19 cellular contexts compared by ENCODE assay signal in the genomic region with DNA sequence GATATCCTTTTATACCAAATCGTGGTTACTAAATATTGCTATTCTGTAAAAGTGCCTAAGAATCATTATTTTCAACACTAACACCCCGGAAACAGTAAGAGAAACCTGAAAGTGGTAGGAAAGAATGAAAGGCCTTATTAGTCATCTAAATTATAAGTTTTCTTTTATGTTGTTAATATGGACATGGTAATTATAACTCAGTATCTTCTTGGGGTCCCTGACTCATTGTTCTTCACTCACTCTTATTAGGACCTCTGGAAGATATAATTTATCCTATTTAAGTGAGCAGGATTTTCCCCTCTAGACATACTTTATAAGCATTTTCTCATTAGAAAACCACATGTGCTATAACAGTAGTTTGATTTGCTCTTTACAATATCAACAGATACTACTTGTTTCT.
"Had no signal": no experiment of that assay in that cellular context is flagged by ENCODE, and none has a peak within 500 bp of the region (broad histone marks: within the 10 kb centered on the region; RNA-seq: fewer than 3 reads in every experiment).

No MANE protein-coding gene starts in this region.

- DNase-seq: islet precursor cell; left ventricle myocardium inferior; mesendoderm; naive B cell; natural killer cell; nephron progenitor cell; ovary; right lobe of liver; stimulated activated CD4-positive, alpha-beta T cell treated with anti-CD3 and anti-CD28 coated beads, Interleukin-1b, Interleukin-23, amount 100 ng/mL, for 48 hours; stimulated activated CD4-positive, alpha-beta T cell treated with anti-CD3 and anti-CD28 coated beads, Interleukin-2, amount 100 ng/mL, for 48 hours; stimulated activated CD4-positive, alpha-beta T cell treated with anti-CD3 and anti-CD28 coated beads, Interleukin-4, amount 100 ng/mL, for 4 hours; stimulated activated CD8-positive, alpha-beta memory T cell treated with anti-CD3 and anti-CD28 coated beads, Interleukin-4, amount 100 ng/mL, for 48 hours; stimulated activated naive B cell treated with anti-CD40 and anti-IgM and Interleukin-4, amounts not matched to agents 10 μg/mL and 1 μg/mL and 100 μg/mL, for 72 hours; substantia nigra; upper lobe of left lung had no signal

- H3K27ac Mint-ChIP-seq: mesothelial cell of epicardium; naive B cell; natural killer cell; nephron progenitor cell; neural progenitor cell; progenitor cell of endocrine pancreas; stimulated activated naive B cell treated with anti-CD40 and anti-IgM and Interleukin-4, amounts not matched to agents 10 μg/mL and 1 μg/mL and 100 μg/mL, for 72 hours; stimulated activated naive CD8-positive, alpha-beta T cell treated with anti-CD3 and anti-CD28 coated beads, Interleukin-15, Interleukin-2, amounts not matched to agents 100 ng/mL and 50 ng/mL, for 24 hours had no signal

- ATAC-seq: natural killer cell; right lobe of liver; stimulated activated naive B cell treated with anti-CD40 and anti-IgM and Interleukin-4, amounts not matched to agents 10 μg/mL and 1 μg/mL and 100 μg/mL, for 72 hours had no signal

- H3K27me3 Mint-ChIP-seq: progenitor cell of endocrine pancreas; stimulated activated naive B cell treated with anti-CD40 and anti-IgM and Interleukin-4, amounts not matched to agents 10 μg/mL and 1 μg/mL and 100 μg/mL, for 72 hours had no signal

- H3K4me1 Mint-ChIP-seq: mesothelial cell of epicardium, nephron progenitor cell, neural progenitor cell had no signal

- H3K4me3 Mint-ChIP-seq: mesothelial cell of epicardium; naive B cell; natural killer cell; nephron progenitor cell; neural progenitor cell; stimulated activated naive B cell treated with anti-CD40 and anti-IgM and Interleukin-4, amounts not matched to agents 10 μg/mL and 1 μg/mL and 100 μg/mL, for 72 hours; stimulated activated naive CD8-positive, alpha-beta T cell treated with anti-CD3 and anti-CD28 coated beads, Interleukin-15, Interleukin-2, amounts not matched to agents 100 ng/mL and 50 ng/mL, for 24 hours had no signal

- H3K36me3 Mint-ChIP-seq: mesothelial cell of epicardium, natural killer cell, neural progenitor cell had no signal

- H3K9me3 Mint-ChIP-seq: natural killer cell had no signal
